16 cellular contexts compared by ENCODE assay signal in genomic region chr4:13523105-13523477, GRCh38. TPM values are rescaled to one million over a fixed set of nuclear protein-coding genes. Genes with fewer than 3 reads are reported as not detected.
DNase-seq lines count a peak whose midpoint lies in the region; ATAC-seq and TF ChIP-seq lines count a peak whose summit lies in the region.
"Had no signal": no experiment of that assay in that cellular context is flagged by ENCODE, and none has a peak within 500 bp of the region (broad histone marks: within the 10 kb centered on the region; RNA-seq: fewer than 3 reads in every experiment).

No MANE protein-coding gene starts in this region.

- H2BK15ac ChIP-seq in neuronal stem cell (ENCODE audit: low read length), result peak overlapping the region; percentile 55

- no CpG with 5 or more reads among the region's 17 CpGs for WGBS in neuronal stem cell (ENCODE audit: extremely low coverage in 2 of 2, insufficient read length in 2 of 2, insufficient replicate concordance in 1 of 2), 2 donors

- H3K9ac ChIP-seq in HUES6 (ENCODE audit: low read length), result no peak overlapping the region
- no peak overlapping the region for H3K9ac ChIP-seq in fibroblast of lung (ENCODE audit: insufficient read depth, low read length)
- H3K9ac ChIP-seq in neuronal stem cell (ENCODE audit: low read depth, low read length, poor library complexity), result peak overlapping the region; percentile 18

- no peaks in the 10 kb centered on the region for H3K79me2 ChIP-seq in fibroblast of lung (ENCODE audit: control insufficient read depth, insufficient read depth, low read length)

- H4K91ac ChIP-seq in neuronal stem cell (ENCODE audit: low read depth, low read length, poor library complexity), result no peak overlapping the region

- H3K27ac ChIP-seq in HUES6 (ENCODE audit: low read depth, low read length), result no peak overlapping the region
- no peak overlapping the region for H3K27ac ChIP-seq in fibroblast of lung (ENCODE audit: insufficient read depth, low read length)
- H3K27ac ChIP-seq in neuronal stem cell (replicated peaks; ENCODE audit: low read length), result no peak overlapping the region
- H3K27ac ChIP-seq: thyroid gland had no signal

- H4K20me1 ChIP-seq in fibroblast of lung (ENCODE audit: control insufficient read depth, extremely low read depth, insufficient read depth, low read length), result no peaks in the 10 kb centered on the region

- peaks cover 73% of the 10 kb centered on the region for H3K27me3 ChIP-seq in HUES6 (ENCODE audit: control insufficient read depth, insufficient read depth, low read length)
- peaks cover 45% of the 10 kb centered on the region for H3K27me3 ChIP-seq in fibroblast of lung (ENCODE audit: control insufficient read depth, insufficient read depth, low read length)
- peaks cover 53 to 76% (median 70%) of the 10 kb centered on the region in 3 experiments for H3K27me3 ChIP-seq in neuronal stem cell (ENCODE audit: control insufficient read depth in 3 of 3, insufficient read depth in 3 of 3, low read depth in 1 of 3, low read length in 3 of 3)

- H2BK5ac ChIP-seq in neuronal stem cell (ENCODE audit: low read length), result no peak overlapping the region

- no peaks in the 10 kb centered on the region for H3K79me1 ChIP-seq in neuronal stem cell (ENCODE audit: low read depth, low read length)

- no peaks in the 10 kb centered on the region for H3K36me3 ChIP-seq in HUES6 (ENCODE audit: control insufficient read depth, insufficient read depth, low read length)
- H3K36me3 ChIP-seq in fibroblast of lung (ENCODE audit: control insufficient read depth, insufficient read depth, low read length), result no peaks in the 10 kb centered on the region
- no peaks in the 10 kb centered on the region for H3K36me3 ChIP-seq in neuronal stem cell (replicated peaks in 1 of 2; ENCODE audit: control insufficient read depth in 2 of 2, insufficient read depth in 2 of 2, low read length in 2 of 2)
- H3K36me3 ChIP-seq in mucosa of descending colon (ENCODE audit: low read depth), result no peaks in the 10 kb centered on the region
- H3K36me3 ChIP-seq: thyroid gland had no signal

- H3K4me2 ChIP-seq in fibroblast of lung (ENCODE audit: extremely low read depth, insufficient read depth, low read length) (peak overlapping the region; percentile 8), neuronal stem cell (ENCODE audit: insufficient read depth, low read length, poor library complexity, severe bottlenecking) (no peak overlapping the region)

- peak overlapping the region; percentile 32; the same call in 1 of the 2 replicates for H3K4me3 ChIP-seq in HUES6 (ENCODE audit: low read depth, low read length)
- H3K4me3 ChIP-seq in fibroblast of lung (replicated peaks in 1 of 4; ENCODE audit: control extremely low read depth in 1 of 4, insufficient read depth in 1 of 4, low read depth in 3 of 4, low read length in 4 of 4), result no peak overlapping the region
- no peak overlapping the region for H3K4me3 ChIP-seq in neuronal stem cell (ENCODE audit: low read length in 2 of 2)
- H3K4me3 ChIP-seq in mucosa of descending colon, result no peak overlapping the region
- H3K4me3 ChIP-seq: thyroid gland had no signal

- no peak overlapping the region for H2AFZ ChIP-seq in fibroblast of lung (ENCODE audit: low read length)
- H2AFZ ChIP-seq in neuronal stem cell (ENCODE audit: low read length), result peak overlapping the region; percentile 78

- TF ChIP-seq CTCF in fibroblast of lung (conservative IDR thresholded peaks at IDR 0.05 in 1 of 2, IDR thresholded peaks at IDR 0.05 in 1 of 2; ENCODE audit: low read depth in 1 of 2, low read length in 2 of 2), result no peak
- no peak for TF ChIP-seq CTCF in mucosa of descending colon (IDR thresholded peaks at IDR 0.05)

- H3K9me3 ChIP-seq in HUES6 (ENCODE audit: control insufficient read depth, insufficient read depth, low read depth, low read length), result peaks cover 12% of the 10 kb centered on the region
- no peaks in the 10 kb centered on the region for H3K9me3 ChIP-seq in fibroblast of lung (ENCODE audit: control insufficient read depth, insufficient read depth, low read depth, low read length)
- peaks cover 22 to 30% of the 10 kb centered on the region in 2 donors for H3K9me3 ChIP-seq in neuronal stem cell (replicated peaks in 1 of 2; ENCODE audit: control insufficient read depth in 2 of 2, insufficient read depth in 1 of 2, low read depth in 1 of 2, low read length in 2 of 2)
- H3K9me3 ChIP-seq in mucosa of descending colon, result no peaks in the 10 kb centered on the region
- H3K9me3 ChIP-seq: thyroid gland had no signal

- H3K4ac ChIP-seq in neuronal stem cell (ENCODE audit: low read length), result no peak overlapping the region

- H2BK12ac ChIP-seq in neuronal stem cell (ENCODE audit: low read length), result no peak overlapping the region

- DNase-seq in GM03348 (ENCODE audit: low spot score) (peak; percentile 6), fibroblast of lung (ENCODE audit: low read depth in 2 of 2) (no peak), neuronal stem cell (ENCODE audit: low spot score) (no peak), mucosa of descending colon (no peak), nucleus accumbens (lab: John Stamatoyannopoulos, UW) (no peak), head of caudate nucleus (no peak)
- DNase-seq: AML-193, DMS153, GOT3, left ventricle myocardium superior, NCI-H1417, NCI-H2171 treated with DMSO at 0.1 percent for 48 hours, small intestine, thyroid gland had no signal

- peak overlapping the region; percentile 74 for H2AK5ac ChIP-seq in neuronal stem cell (ENCODE audit: low read depth, low read length)

- no peak overlapping the region for H2BK120ac ChIP-seq in neuronal stem cell (ENCODE audit: low read depth, low read length)

- H3K4me1 ChIP-seq in HUES6 (ENCODE audit: control insufficient read depth, insufficient read depth, low read length) (peaks cover 9% of the 10 kb centered on the region; the same call in 1 of the 2 replicates), fibroblast of lung (ENCODE audit: control insufficient read depth, extremely low read depth, insufficient read depth, low read length) (no peaks in the 10 kb centered on the region), neuronal stem cell (ENCODE audit: control insufficient read depth in 2 of 2, insufficient read depth in 1 of 2, low read depth in 1 of 2, low read length in 2 of 2) (peaks cover 0 to 10% of the 10 kb centered on the region in 2 donors), mucosa of descending colon (ENCODE audit: low read depth) (no peaks in the 10 kb centered on the region)

- ATAC-seq in mucosa of descending colon, result no peak
- ATAC-seq: left ventricle myocardium superior had no signal

- intact Hi-C loops in mucosa of descending colon (cut with DNase I, micrococcal nuclease) (no loop called here), head of caudate nucleus (cut with DNase I) (no loop called here)

- peak overlapping the region; percentile 86 for H3K18ac ChIP-seq in neuronal stem cell (ENCODE audit: low read length)

- H3K14ac ChIP-seq in neuronal stem cell (ENCODE audit: low read length), result no peak overlapping the region

- no peak overlapping the region for H4K8ac ChIP-seq in neuronal stem cell (ENCODE audit: low read depth, low read length)

- peak overlapping the region; percentile 62 for H3K23ac ChIP-seq in neuronal stem cell (ENCODE audit: low read depth, low read length, poor library complexity)

RNA-seq across cellular contexts. Expression of gene NKX3-2, which starts 21.2 kb away (rescaled TPM):
- 0.26 and 1.3 TPM in 2 replicates for total RNA-seq in fibroblast of lung
- polyA plus RNA-seq in fibroblast of lung, result 0.24 and 0.59 TPM in 2 replicates
- 0.34 and 0.98 TPM in 2 replicates for polyA plus RNA-seq in fibroblast of lung (2012)
- polyA minus RNA-seq in fibroblast of lung (ENCODE audit: low replicate concordance), result 0.22 TPM in 1 of 2 replicates, not detected in the other
- 0.04 TPM for polyA plus RNA-seq in neuronal stem cell (2013, experiment 1 of 2)
- polyA plus RNA-seq in neuronal stem cell (2013, experiment 2 of 2), result 0.04 TPM
- total RNA-seq in mucosa of descending colon, result 10 to 100 TPM in 1 of 3 donors, under 1 TPM in 2; 0.61 to 26.3 (median 0.72) TPM
- total RNA-seq: activated CD4-positive, alpha-beta memory T cell treated with anti-CD3 and anti-CD28 coated beads for 36 hours; left ventricle myocardium superior had no signal

RNA-seq across cellular contexts. Expression of gene RAB28, which starts 39.0 kb away (rescaled TPM):
- total RNA-seq in fibroblast of lung (17.7 and 27.0 TPM in 2 replicates), mucosa of descending colon (10 to 100 TPM; 13.0 to 23.6 (median 14.5) TPM)
- 14.6 and 18.1 TPM in 2 replicates for polyA plus RNA-seq in fibroblast of lung
- polyA plus RNA-seq in fibroblast of lung (2012), result 9.3 and 11.5 TPM in 2 replicates
- polyA minus RNA-seq in fibroblast of lung (ENCODE audit: low replicate concordance), result 0.75 and 3.1 TPM in 2 replicates
- polyA plus RNA-seq in neuronal stem cell (2013, experiment 1 of 2), result 46.0 TPM
- polyA plus RNA-seq in neuronal stem cell (2013, experiment 2 of 2), result 47.0 TPM
